Comparison of ENCODE assay signal across 27 cellular contexts in genomic region chr19:3189702-3190469, GRCh38. TPM values are rescaled to one million over a fixed set of nuclear protein-coding genes. Genes with fewer than 3 reads are reported as not detected.
DNase-seq lines count a peak whose midpoint lies in the region; ATAC-seq and TF ChIP-seq lines count a peak whose summit lies in the region.
"Had no signal": no experiment of that assay in that cellular context is flagged by ENCODE, and none has a peak within 500 bp of the region (broad histone marks: within the 10 kb centered on the region; RNA-seq: fewer than 3 reads in every experiment).

No MANE protein-coding gene starts in this region.

- H3K4me3 ChIP-seq in Loucy (ENCODE audit: low read length, poor library complexity, severe bottlenecking): no peak overlapping the region
- H3K4me3 ChIP-seq in duodenal mucosa (ENCODE audit: low read depth in 1 of 2, low read length in 2 of 2): peak overlapping the region; percentile 84 to 90
- peak overlapping the region; percentile 72 to 96 for H3K4me3 ChIP-seq in neutrophil (ENCODE audit: low read depth in 1 of 2, low read length in 1 of 2)
- no peak overlapping the region for H3K4me3 ChIP-seq in hepatocyte
- H3K4me3 ChIP-seq: tibial nerve had no signal

- H3K27ac ChIP-seq in duodenal mucosa (ENCODE audit: low read depth, low read length): peak overlapping the region; percentile 79
- peak overlapping the region; percentile 94 for H3K27ac ChIP-seq in neutrophil
- no peak overlapping the region for H3K27ac ChIP-seq in hepatocyte
- H3K27ac ChIP-seq: tibial nerve had no signal

- peaks cover 25% of the 10 kb centered on the region for H4K20me1 ChIP-seq in Loucy (ENCODE audit: insufficient read depth, low read length, poor library complexity, severe bottlenecking)
- no peaks in the 10 kb centered on the region for H4K20me1 ChIP-seq in hepatocyte (ENCODE audit: insufficient read depth, poor library complexity, severe bottlenecking)

- H3K9ac ChIP-seq in Loucy (ENCODE audit: low read depth, low read length, poor library complexity, severe bottlenecking): no peak overlapping the region
- peak overlapping the region; percentile 88 to 94 for H3K9ac ChIP-seq in duodenal mucosa (ENCODE audit: low read depth in 1 of 2, low read length in 2 of 2)

- peaks cover 55% of the 10 kb centered on the region for H3K4me1 Mint-ChIP-seq in CD14-positive monocyte

- no peak overlapping the region for H2AFZ ChIP-seq in Loucy (ENCODE audit: low read length)
- H2AFZ ChIP-seq in hepatocyte: no peak overlapping the region

- peaks cover 26% of the 10 kb centered on the region for H3K4me1 ChIP-seq in Loucy (ENCODE audit: insufficient read depth, low read length, poor library complexity, severe bottlenecking)
- peaks cover 33 to 42% of the 10 kb centered on the region in 2 donors for H3K4me1 ChIP-seq in duodenal mucosa (ENCODE audit: control insufficient read depth in 1 of 2, insufficient read depth in 2 of 2, low read length in 2 of 2)
- H3K4me1 ChIP-seq in neutrophil (ENCODE audit: control insufficient read depth in 1 of 2, insufficient read depth in 1 of 2, low read depth in 1 of 2, low read length in 1 of 2): peaks cover 72 to 77% of the 10 kb centered on the region in 2 experiments
- H3K4me1 ChIP-seq in hepatocyte (ENCODE audit: insufficient read depth): peaks cover 11% of the 10 kb centered on the region

- no peak overlapping the region for H3K4me3 Mint-ChIP-seq in CD14-positive monocyte

- peaks cover 0 to 4% (median 0%) of the 10 kb centered on the region in 3 donors for H3K27me3 Mint-ChIP-seq in CD14-positive monocyte (ENCODE audit: low read depth in 3 of 3)
- H3K27me3 Mint-ChIP-seq: activated naive CD8-positive, alpha-beta T cell; progenitor cell of endocrine pancreas had no signal

- 93% methylated on average over 14 of the region's 28 CpGs for WGBS in hepatocyte (ENCODE audit: low lambda C conversion rate, missing lambda C conversion rate)

- no peaks in the 10 kb centered on the region for H3F3A ChIP-seq in Loucy (ENCODE audit: low read depth)

- peaks cover 60% of the 10 kb centered on the region for H3K79me2 ChIP-seq in Loucy (ENCODE audit: insufficient read depth, low read length)
- H3K79me2 ChIP-seq in hepatocyte: peaks cover 56% of the 10 kb centered on the region

- H3K9me3 ChIP-seq in Loucy (ENCODE audit: insufficient read depth, low read depth, low read length): no peaks in the 10 kb centered on the region
- H3K9me3 ChIP-seq in duodenal mucosa (ENCODE audit: control insufficient read depth in 1 of 2, low read length in 2 of 2): no peaks in the 10 kb centered on the region
- no peaks in the 10 kb centered on the region for H3K9me3 ChIP-seq in neutrophil
- no peaks in the 10 kb centered on the region for H3K9me3 ChIP-seq in hepatocyte (ENCODE audit: low read depth)
- H3K9me3 ChIP-seq: tibial nerve had no signal

- H3K36me3 Mint-ChIP-seq in CD14-positive monocyte: peaks cover 11 to 29% of the 10 kb centered on the region in 2 donors

- TF ChIP-seq CTCF in CD14-positive monocyte (IDR thresholded peaks at IDR 0.05) (no peak), Loucy (conservative IDR thresholded peaks at IDR 0.05; ENCODE audit: low read length) (no peak), neutrophil (IDR thresholded peaks at IDR 0.05) (no peak), hepatocyte (IDR thresholded peaks at IDR 0.05; ENCODE audit: poor library complexity) (no peak)

- H3K27ac Mint-ChIP-seq in CD14-positive monocyte: peak overlapping the region in 3 of 7 donors; percentile 25 to 92 (median 83)
- H3K27ac Mint-ChIP-seq: activated naive CD8-positive, alpha-beta T cell had no signal

- intact Hi-C loops in CD14-positive monocyte (cut with micrococcal nuclease): loop anchor here in 1 of 2 donors (10.0 kb wide), 1 partner anchor 365 kb away; no protein-coding TSS in a partner anchor

- peak; percentile 41 for DNase-seq in CD14-positive monocyte (ENCODE audit: low spot score)
- no peak for DNase-seq in hepatocyte (ENCODE audit: low spot score)
- no peak for DNase-seq in SK-N-DZ (ENCODE audit: low spot score)
- DNase-seq: activated CD8-positive, alpha-beta memory T cell treated with anti-CD3 and anti-CD28 coated beads for 24 hours; activated effector memory CD4-positive, alpha-beta T cell treated with Interleukin-2 at 50 U/mL for 16 hours; activated T-cell treated with anti-CD3 and anti-CD28 coated beads for 4 hours; DMS53; effector memory CD4-positive, alpha-beta T cell; HCEC 1CT; mesenchymal stem cell; MV-4-11; NCI-H446 treated with DMSO at 0.1 percent for 48 hours; OCI-M1; stimulated activated CD4-positive, alpha-beta T cell treated with anti-CD3 and anti-CD28 coated beads, Interleukin-4, amount 100 ng/mL, for 24 hours had no signal

- H3K4me2 ChIP-seq in Loucy (ENCODE audit: low read depth, low read length, poor library complexity, severe bottlenecking) (peak overlapping the region; percentile 100), hepatocyte (no peak overlapping the region)

- H3K9me3 Mint-ChIP-seq in CD14-positive monocyte: peaks cover 0 to 3% (median 0%) of the 10 kb centered on the region in 7 donors

- ATAC-seq in esophagus mucosa (no peak), HG02970 (IDR thresholded peaks at IDR 0.05; ENCODE audit: low FRiP score, unreplicated experiment) (no peak)
- ATAC-seq: left lobe of liver, sciatic nerve had no signal

- H3K9me2 ChIP-seq in Loucy (replicated peaks; ENCODE audit: low read depth, low read length) (no peaks in the 10 kb centered on the region), hepatocyte (replicated peaks; ENCODE audit: insufficient read depth) (no peaks in the 10 kb centered on the region)

- H3K27me3 ChIP-seq in Loucy (ENCODE audit: insufficient read depth, low read length, poor library complexity, severe bottlenecking): no peaks in the 10 kb centered on the region
- no peaks in the 10 kb centered on the region for H3K27me3 ChIP-seq in duodenal mucosa (ENCODE audit: control insufficient read depth in 1 of 2, insufficient read depth in 2 of 2, low read length in 2 of 2)
- H3K27me3 ChIP-seq in neutrophil: no peaks in the 10 kb centered on the region
- H3K27me3 ChIP-seq in hepatocyte: no peaks in the 10 kb centered on the region
- H3K27me3 ChIP-seq: tibial nerve had no signal

- H3K36me3 ChIP-seq in Loucy (ENCODE audit: insufficient read depth, low read length): no peaks in the 10 kb centered on the region; the same call in 1 of the 2 replicates
- H3K36me3 ChIP-seq in duodenal mucosa (ENCODE audit: control insufficient read depth in 1 of 2, insufficient read depth in 2 of 2, low read length in 2 of 2): peaks cover 11 to 20% of the 10 kb centered on the region in 2 donors
- peaks cover 3% of the 10 kb centered on the region for H3K36me3 ChIP-seq in neutrophil
- no peaks in the 10 kb centered on the region for H3K36me3 ChIP-seq in hepatocyte (replicated peaks; ENCODE audit: insufficient read depth, low read depth)

RNA-seq across cellular contexts. Expression of gene NCLN, which starts 4.2 kb away (rescaled TPM):
- 10 to 100 TPM; 28.6 to 34.5 TPM for polyA plus RNA-seq in CD14-positive monocyte
- total RNA-seq in esophagus mucosa: 37.5 TPM
- 42.8 and 44.9 TPM in 2 replicates for total RNA-seq in hepatocyte
- 85.5 and 94.2 TPM in 2 replicates for polyA plus RNA-seq in hepatocyte
- polyA plus RNA-seq in SK-N-DZ (2014; cell fraction: cytosol; rRNA removed): 47.8 and 70.4 TPM in 2 replicates
- 72.9 and 104 TPM in 2 replicates for polyA plus RNA-seq in SK-N-DZ (2014; cell fraction: nucleus; rRNA removed)

RNA-seq across cellular contexts. Expression of gene S1PR4, which starts 11.3 kb away (rescaled TPM):
- polyA plus RNA-seq in CD14-positive monocyte: 100 to 1,000 TPM; 105 to 131 TPM
- 1.1 TPM for total RNA-seq in esophagus mucosa
- total RNA-seq in hepatocyte: 0.07 TPM in 1 of 2 replicates, not detected in the other
- polyA plus RNA-seq in hepatocyte: 0.16 TPM in 1 of 2 replicates, not detected in the other
- not detected in 2 replicates for polyA plus RNA-seq in SK-N-DZ (2014; cell fraction: cytosol; rRNA removed)
- not detected in 2 replicates for polyA plus RNA-seq in SK-N-DZ (2014; cell fraction: nucleus; rRNA removed)
- total RNA-seq: epithelial cell of proximal tubule, LHCN-M2, progenitor cell of endocrine pancreas had no signal

RNA-seq across cellular contexts. Expression of gene CELF5, which starts 34.6 kb away (rescaled TPM):
- polyA plus RNA-seq in CD14-positive monocyte (not detected), hepatocyte (0.17 and 0.90 TPM in 2 replicates)
- total RNA-seq in esophagus mucosa (not detected), hepatocyte (0.03 TPM in 1 of 2 replicates, not detected in the other)
- polyA plus RNA-seq in SK-N-DZ (2014; cell fraction: cytosol; rRNA removed): 0.37 and 2.6 TPM in 2 replicates
- 2.1 and 2.8 TPM in 2 replicates for polyA plus RNA-seq in SK-N-DZ (2014; cell fraction: nucleus; rRNA removed)
- total RNA-seq: aorta, epithelial cell of proximal tubule, LHCN-M2, tibial nerve had no signal

RNA-seq across cellular contexts. Expression of gene GNA15, which starts 54.1 kb away (rescaled TPM):
- polyA plus RNA-seq in CD14-positive monocyte: 10 to 100 TPM; 38.7 to 41.3 TPM
- 105 TPM for total RNA-seq in esophagus mucosa
- 0.24 and 1.5 TPM in 2 replicates for total RNA-seq in hepatocyte
- polyA plus RNA-seq in hepatocyte: 0.29 and 0.45 TPM in 2 replicates
- 0.24 TPM in 1 of 2 replicates, not detected in the other for polyA plus RNA-seq in SK-N-DZ (2014; cell fraction: cytosol; rRNA removed)
- not detected in 2 replicates for polyA plus RNA-seq in SK-N-DZ (2014; cell fraction: nucleus; rRNA removed)
- total RNA-seq: progenitor cell of endocrine pancreas had no signal

Comparison
In these comparisons a context has a peak if more than half of its experiments do, and no peak if none do; other contexts are left out.
1. H3K4me3 ChIP-seq: peak in duodenal mucosa (2 of 2) and neutrophil (2 of 2); none in Loucy (single experiment) and hepatocyte (single experiment).